ENCODE assay signal across 22 cellular contexts in the genomic region with DNA sequence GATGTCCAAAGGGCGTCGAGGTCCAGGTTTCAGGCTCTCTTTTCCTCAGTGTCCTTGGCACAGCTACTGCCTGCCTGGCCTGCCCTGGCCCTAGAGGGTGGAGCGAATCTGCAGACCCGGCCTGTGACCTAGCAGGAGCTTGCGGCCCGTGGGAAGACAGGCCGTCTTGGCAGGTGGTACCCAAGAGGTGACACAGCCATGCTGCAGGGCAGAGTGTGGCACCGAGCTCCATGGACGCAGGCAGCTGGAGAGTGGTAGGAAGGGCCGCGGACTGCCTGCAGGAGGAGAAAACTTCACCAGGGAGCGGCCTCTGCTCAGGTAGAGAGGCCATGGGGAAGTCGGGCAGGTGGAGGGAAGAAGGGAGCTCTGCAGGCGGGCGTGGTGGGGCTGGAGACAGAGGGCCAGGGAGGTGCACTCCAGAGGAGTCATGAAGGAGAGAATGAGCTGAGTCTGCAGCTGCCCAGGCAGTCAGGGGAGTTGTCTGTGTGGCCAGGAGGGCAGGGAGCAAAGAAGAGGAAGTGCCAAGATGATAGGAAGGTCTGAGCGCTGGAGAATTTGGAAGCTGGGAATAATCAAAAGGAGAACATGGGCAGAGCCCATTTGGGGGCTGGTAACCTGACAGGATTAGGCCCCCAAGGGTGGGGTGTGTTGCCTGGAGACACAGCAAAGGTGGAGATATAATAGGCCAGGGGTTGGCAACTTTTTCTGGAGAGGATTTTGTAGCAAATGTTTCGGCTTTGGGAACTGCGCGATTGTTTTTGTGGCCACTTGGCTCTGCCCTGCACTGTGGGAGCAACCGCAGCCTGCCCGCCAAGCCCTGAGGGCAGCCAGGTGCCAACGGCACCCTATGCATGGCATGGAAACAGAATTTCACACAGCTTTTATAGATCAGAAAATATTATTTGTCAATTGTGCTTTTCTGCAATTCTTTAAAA.
"Had no signal": no experiment of that assay in that cellular context is flagged by ENCODE, and none has a peak within 500 bp of the region (broad histone marks: within the 10 kb centered on the region; RNA-seq: fewer than 3 reads in every experiment).

No MANE protein-coding gene starts in this region.

- H3K9me3 ChIP-seq: gastroesophageal sphincter, heart left ventricle, left lung, sigmoid colon, thyroid gland had no signal

- H3K27me3 ChIP-seq: brain microvascular endothelial cell, heart left ventricle, sigmoid colon, thyroid gland had no signal

- H3K4me3 Mint-ChIP-seq: activated CD4-positive, alpha-beta T cell treated with anti-CD3 and anti-CD28 coated beads for 36 hours; activated naive CD8-positive, alpha-beta T cell treated with anti-CD3 and anti-CD28 coated beads, Interleukin-2, amount 10 ng/mL, durations not matched to agents 7 days and 5 days; naive B cell; stimulated activated naive B cell treated with anti-CD40 and anti-IgM and Interleukin-4, amounts not matched to agents 10 μg/mL and 1 μg/mL and 100 μg/mL, for 72 hours; T-helper 2 cell treated with Interferon-gamma antibody and Interleukin-4, amounts not matched to agents 5 μg/mL and 100 μg/mL, for 36 hours; WTC11 had no signal

- H3K4me1 Mint-ChIP-seq: activated CD4-positive, alpha-beta T cell treated with anti-CD3 and anti-CD28 coated beads for 36 hours; activated naive CD8-positive, alpha-beta T cell treated with anti-CD3 and anti-CD28 coated beads, Interleukin-2, amount 10 ng/mL, durations not matched to agents 7 days and 5 days; naive B cell; stimulated activated naive B cell treated with anti-CD40 and anti-IgM and Interleukin-4, amounts not matched to agents 10 μg/mL and 1 μg/mL and 100 μg/mL, for 72 hours had no signal

- H3K9me3 Mint-ChIP-seq: activated naive CD8-positive, alpha-beta T cell treated with anti-CD3 and anti-CD28 coated beads, Interleukin-2, amount 10 ng/mL, durations not matched to agents 7 days and 5 days; activated T-helper 2 cell treated with anti-CD3 and anti-CD28 coated beads, Interferon-gamma antibody, Interleukin-2, Interleukin-4, amounts not matched to agents 10 μg/mL and 5 μg/mL and 100 μg/mL, durations not matched to agents 14 hours and 24 hours and 36 hours; T-helper 2 cell treated with Interferon-gamma antibody and Interleukin-4, amounts not matched to agents 5 μg/mL and 100 μg/mL, for 36 hours; WTC11 had no signal

- DNase-seq: activated CD4-positive, alpha-beta T cell treated with anti-CD3 and anti-CD28 coated beads for 36 hours; activated CD4-positive, alpha-beta T cell treated with anti-CD3 and anti-CD28 coated beads, Interleukin-2, amount 50 U/mL, for 48 hours; activated naive CD4-positive, alpha-beta T cell treated with Interleukin-2 at 50 U/mL for 16 hours; activated naive CD8-positive, alpha-beta T cell treated with anti-CD3 and anti-CD28 coated beads, Interleukin-2, amount 10 ng/mL, durations not matched to agents 7 days and 5 days; activated T-cell treated with anti-CD3 and anti-CD28 coated beads, Interleukin-2, amount 50 U/mL, for 1 hour; amygdala; brain microvascular endothelial cell; central memory CD4-positive, alpha-beta T cell; heart left ventricle; kidney; left lung; naive B cell; sigmoid colon; stimulated activated CD4-positive, alpha-beta T cell treated with anti-CD3 and anti-CD28 coated beads, Interleukin-4, amount 100 ng/mL, for 24 hours; stimulated activated naive B cell treated with anti-CD40 and anti-IgM and Interleukin-4, amounts not matched to agents 10 μg/mL and 1 μg/mL and 100 μg/mL, for 72 hours; thyroid gland had no signal

- H3K4me1 ChIP-seq: gastroesophageal sphincter, left lung, sigmoid colon had no signal

- H3K36me3 Mint-ChIP-seq: activated naive CD8-positive, alpha-beta T cell treated with anti-CD3 and anti-CD28 coated beads, Interleukin-2, amount 10 ng/mL, durations not matched to agents 7 days and 5 days; naive B cell; stimulated activated naive B cell treated with anti-CD40 and anti-IgM and Interleukin-4, amounts not matched to agents 10 μg/mL and 1 μg/mL and 100 μg/mL, for 72 hours; WTC11 had no signal

- H3K27ac ChIP-seq: brain microvascular endothelial cell, coronary artery, gastroesophageal sphincter, heart left ventricle, left lung, sigmoid colon, thyroid gland had no signal

- H3K36me3 ChIP-seq: brain microvascular endothelial cell, gastroesophageal sphincter, heart left ventricle, left lung, sigmoid colon, thyroid gland had no signal

- H3K4me3 ChIP-seq: coronary artery, gastroesophageal sphincter, heart left ventricle, left lung, sigmoid colon, thyroid gland had no signal

- H3K27ac Mint-ChIP-seq: activated CD4-positive, alpha-beta T cell treated with anti-CD3 and anti-CD28 coated beads for 36 hours; activated naive CD8-positive, alpha-beta T cell treated with anti-CD3 and anti-CD28 coated beads, Interleukin-2, amount 10 ng/mL, durations not matched to agents 7 days and 5 days; activated T-helper 2 cell treated with anti-CD3 and anti-CD28 coated beads, Interferon-gamma antibody, Interleukin-2, Interleukin-4, amounts not matched to agents 10 μg/mL and 5 μg/mL and 100 μg/mL, durations not matched to agents 14 hours and 24 hours and 36 hours; naive B cell; stimulated activated naive B cell treated with anti-CD40 and anti-IgM and Interleukin-4, amounts not matched to agents 10 μg/mL and 1 μg/mL and 100 μg/mL, for 72 hours; T-helper 2 cell treated with Interferon-gamma antibody and Interleukin-4, amounts not matched to agents 5 μg/mL and 100 μg/mL, for 36 hours; WTC11 had no signal

- FAIRE-seq: kidney, TTC549 had no signal

- ATAC-seq: activated CD4-positive, alpha-beta T cell treated with anti-CD3 and anti-CD28 coated beads for 36 hours; gastroesophageal sphincter; left lung; stimulated activated naive B cell treated with anti-CD40 and anti-IgM and Interleukin-4, amounts not matched to agents 10 μg/mL and 1 μg/mL and 100 μg/mL, for 72 hours; WTC11 had no signal
